ENCODE assay signal across 1 cellular context in the genomic region with DNA sequence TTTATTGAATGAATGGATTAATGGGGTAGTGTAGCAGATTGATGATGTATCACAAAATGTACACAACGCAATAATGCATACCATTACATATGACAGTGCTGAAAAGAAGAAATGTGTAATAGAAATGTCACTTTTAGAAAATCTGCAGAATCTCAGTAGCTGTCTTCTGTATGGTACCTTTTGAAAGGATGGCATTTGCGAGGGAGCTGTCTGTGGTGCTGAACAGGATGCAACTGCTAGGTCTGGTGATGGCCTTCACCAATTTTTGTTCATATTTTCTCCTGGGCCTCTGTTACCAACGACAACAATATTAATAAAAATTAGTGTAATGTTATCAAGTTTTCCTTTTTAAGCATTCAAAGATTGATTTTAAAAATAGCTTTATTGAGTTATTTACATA.
TF ChIP-seq lines count a peak whose summit lies in the region.

No MANE protein-coding gene starts in this region.

TF ChIP-seq in IMR-90, 13 proteins besides CTCF, POLR2A, EP300 and RAD21 (continued from another document):
- TF ChIP-seq RFX5 (IDR thresholded peaks at IDR 0.05; ENCODE audit: low read depth, low read length), result no peak
